Comparison of ENCODE assay signal across 18 cellular contexts in genomic region chr3:164486150-164486549, GRCh38.
A peak's percentile ranks its signal among the peaks of the same experiment; 100 is the strongest.
DNase-seq lines count a peak whose midpoint lies in the region; ATAC-seq, FAIRE-seq and TF ChIP-seq lines count a peak whose summit lies in the region.
"Had no signal": no experiment of that assay in that cellular context is flagged by ENCODE, and none has a peak within 500 bp of the region (broad histone marks: within the 10 kb centered on the region; RNA-seq: fewer than 3 reads in every experiment).

No MANE protein-coding gene starts in this region.

- FAIRE-seq in pancreas (lab: Jason Lieb, UNC), result no peak
- FAIRE-seq: H1 had no signal

- TF ChIP-seq CTCF in body of pancreas (IDR thresholded peaks at IDR 0.05) (no peak), gastroesophageal sphincter (IDR thresholded peaks at IDR 0.05) (no peak), pancreas (IDR thresholded peaks at IDR 0.05) (no peak), mammary epithelial cell (conservative IDR thresholded peaks at IDR 0.05 in 1 of 2, IDR thresholded peaks at IDR 0.05 in 1 of 2; ENCODE audit: extremely low read depth in 1 of 2, insufficient read depth in 1 of 2, low read depth in 1 of 2, low read length in 2 of 2) (no peak)

- ATAC-seq in body of pancreas (peak; percentile 35), gastroesophageal sphincter (peak; percentile 77), pancreas (peak in 3 of 4 donors; percentile 41 to 54 (median 43))
- no peak for ATAC-seq in activated T-helper 17 cell treated with anti-CD3 and anti-CD28 coated beads, Interleukin-2, amount 50 U/mL, for 72 hours (replicated peaks)

- H3K27ac Mint-ChIP-seq in activated T-helper 17 cell treated with anti-CD3 and anti-CD28 coated beads, Interleukin-2, amount 50 U/mL, for 72 hours, result no peak overlapping the region
- H3K27ac Mint-ChIP-seq: CD8-positive, alpha-beta memory T cell; HFFc6; IgD-negative memory B cell had no signal

- intact Hi-C loops in body of pancreas (cut with DNase I), result no loop called here
- intact Hi-C loops in pancreas (cut with DNase I), result no loop called here
- intact Hi-C loops in mammary epithelial cell (cut with micrococcal nuclease), result no loop called here

- dilution Hi-C loops in mammary epithelial cell (cut with HindIII; ENCODE audit: low sequenced_read_pairs), result no loop called here

- H3K4me2 ChIP-seq in GM23248 (ENCODE audit: unreplicated experiment), result no peak overlapping the region
- H3K4me2 ChIP-seq in mammary epithelial cell (ENCODE audit: insufficient read depth, low read depth, low read length), result no peak overlapping the region
- H3K4me2 ChIP-seq: BLaER1 had no signal

- no peak for TF ChIP-seq EP300 in gastroesophageal sphincter (IDR thresholded peaks at IDR 0.05)

- H3K36me3 Mint-ChIP-seq in activated T-helper 17 cell treated with anti-CD3 and anti-CD28 coated beads, Interleukin-2, amount 50 U/mL, for 72 hours (ENCODE audit: low read depth), result no peaks in the 10 kb centered on the region
- H3K36me3 Mint-ChIP-seq: CD8-positive, alpha-beta memory T cell; IgD-negative memory B cell had no signal

- no peaks in the 10 kb centered on the region for H3K9me2 ChIP-seq in GM23248 (ENCODE audit: insufficient read depth)

- no peak overlapping the region for H3K4me3 Mint-ChIP-seq in activated T-helper 17 cell treated with anti-CD3 and anti-CD28 coated beads, Interleukin-2, amount 50 U/mL, for 72 hours
- H3K4me3 Mint-ChIP-seq: CD8-positive, alpha-beta memory T cell; HFFc6; IgD-negative memory B cell had no signal

- H3F3A ChIP-seq in GM23248 (ENCODE audit: insufficient read depth), result no peaks in the 10 kb centered on the region

- H2AFZ ChIP-seq in GM23248 (no peak overlapping the region), mammary epithelial cell (ENCODE audit: low read depth, low read length) (no peak overlapping the region)

- WGBS in GM23248 (ENCODE audit: low coverage in 1 of 2, low lambda C conversion rate in 2 of 2, missing lambda C conversion rate in 2 of 2), 2 experiments, result 19 to 23% methylated on average over 3 of the region's 3 CpGs
- WGBS in body of pancreas, 2 donors, result 8 to 15% methylated on average over 3 of the region's 3 CpGs
- 54 to 67% methylated on average over 3 of the region's 3 CpGs for WGBS in gastroesophageal sphincter (ENCODE audit: low coverage in 1 of 2), 2 donors
- 6 to 10% methylated on average over 3 of the region's 3 CpGs for WGBS in pancreas, 2 donors
- WGBS in mammary epithelial cell (ENCODE audit: low coverage, missing lambda C conversion rate), result 14% methylated on average over 3 of the region's 3 CpGs

- TF ChIP-seq POLR2A in body of pancreas (IDR thresholded peaks at IDR 0.05) (no peak), gastroesophageal sphincter (IDR thresholded peaks at IDR 0.05) (no peak)

- H4K20me1 ChIP-seq in GM23248 (ENCODE audit: insufficient read depth) (no peaks in the 10 kb centered on the region), mammary epithelial cell (ENCODE audit: insufficient read depth, low read length) (no peaks in the 10 kb centered on the region)
- H4K20me1 ChIP-seq: BLaER1 had no signal

- no peaks in the 10 kb centered on the region for H3K9me3 ChIP-seq in GM23248 (ENCODE audit: low read depth)
- no peaks in the 10 kb centered on the region for H3K9me3 ChIP-seq in body of pancreas
- no peaks in the 10 kb centered on the region for H3K9me3 ChIP-seq in gastroesophageal sphincter
- H3K9me3 ChIP-seq in pancreas, result no peaks in the 10 kb centered on the region
- no peaks in the 10 kb centered on the region for H3K9me3 ChIP-seq in mammary epithelial cell (replicated peaks; ENCODE audit: insufficient read depth, low read length)
- H3K9me3 ChIP-seq: BLaER1, Peyer's patch had no signal

- no peak overlapping the region for H3K4me3 ChIP-seq in GM23248
- H3K4me3 ChIP-seq in body of pancreas, result no peak overlapping the region
- no peak overlapping the region for H3K4me3 ChIP-seq in gastroesophageal sphincter
- H3K4me3 ChIP-seq in pancreas, result no peak overlapping the region
- H3K4me3 ChIP-seq in mammary epithelial cell (replicated peaks in 1 of 3; ENCODE audit: insufficient read depth in 1 of 3, low read depth in 2 of 3, low read length in 3 of 3), result no peak overlapping the region
- H3K4me3 ChIP-seq: BLaER1, Peyer's patch had no signal

- BruUV-seq in mammary epithelial cell (replicated peaks; lab: Mats Ljungman, UMichigan), result no TSS peak

- H3K9ac ChIP-seq in GM23248 (no peak overlapping the region), mammary epithelial cell (ENCODE audit: insufficient read depth, low read length) (no peak overlapping the region)
- H3K9ac ChIP-seq: BLaER1 had no signal

- no peaks in the 10 kb centered on the region for H3K79me2 ChIP-seq in GM23248 (ENCODE audit: insufficient read depth)
- H3K79me2 ChIP-seq in mammary epithelial cell (ENCODE audit: insufficient read depth, low read length), result no peaks in the 10 kb centered on the region

- H3K36me3 ChIP-seq in GM23248 (ENCODE audit: low read depth) (no peaks in the 10 kb centered on the region), body of pancreas (replicated peaks in 1 of 2; ENCODE audit: insufficient read depth in 1 of 2, low read depth in 2 of 2) (no peaks in the 10 kb centered on the region), gastroesophageal sphincter (no peaks in the 10 kb centered on the region), pancreas (no peaks in the 10 kb centered on the region), mammary epithelial cell (ENCODE audit: insufficient read depth, low read length) (no peaks in the 10 kb centered on the region)
- H3K36me3 ChIP-seq: BLaER1, Peyer's patch had no signal

- DNase-seq in GM23248 (peak; percentile 8), body of pancreas (no peak), pancreas (no peak), mammary epithelial cell (no peak)
- DNase-seq in NK-92 treated with Interleukin-12 subunit alpha and Interleukin-12 subunit beta, amount 100 ng/mL, for 24 hours (lab: John Stamatoyannopoulos, UW), result no peak
- DNase-seq: CD8-positive, alpha-beta memory T cell; GF-D8; HFFc6; NCI-H1417 treated with DMSO at 0.1 percent for 48 hours; NCI-H2029 treated with DMSO at 0.1 percent for 48 hours; NCI-H510A; NCI-H82; Peyer's patch had no signal

- peaks cover 16% of the 10 kb centered on the region for H3K9me3 Mint-ChIP-seq in activated T-helper 17 cell treated with anti-CD3 and anti-CD28 coated beads, Interleukin-2, amount 50 U/mL, for 72 hours

- H3K4me1 ChIP-seq in GM23248 (ENCODE audit: insufficient read depth) (no peaks in the 10 kb centered on the region), body of pancreas (no peaks in the 10 kb centered on the region), gastroesophageal sphincter (no peaks in the 10 kb centered on the region), pancreas (peaks cover 0 to 10% (median 8%) of the 10 kb centered on the region in 3 donors), mammary epithelial cell (ENCODE audit: insufficient read depth, low read length) (no peaks in the 10 kb centered on the region)
- H3K4me1 ChIP-seq: BLaER1, Peyer's patch had no signal

- in situ Hi-C loops in GM23248 (cut with MboI) (no loop called here), mammary epithelial cell (cut with MboI; ENCODE audit: low sequenced_read_pairs in 2 of 2) (no loop called here)

- H3K27me3 Mint-ChIP-seq in activated T-helper 17 cell treated with anti-CD3 and anti-CD28 coated beads, Interleukin-2, amount 50 U/mL, for 72 hours, result no peaks in the 10 kb centered on the region
- H3K27me3 Mint-ChIP-seq: CD8-positive, alpha-beta memory T cell; IgD-negative memory B cell had no signal

- H3K27me3 ChIP-seq in GM23248 (replicated peaks; ENCODE audit: insufficient read depth) (no peaks in the 10 kb centered on the region), body of pancreas (no peaks in the 10 kb centered on the region), gastroesophageal sphincter (no peaks in the 10 kb centered on the region), pancreas (no peaks in the 10 kb centered on the region), mammary epithelial cell (ENCODE audit: insufficient read depth, low read length) (no peaks in the 10 kb centered on the region)
- H3K27me3 ChIP-seq: BLaER1, Peyer's patch had no signal

- H3K4me1 Mint-ChIP-seq in activated T-helper 17 cell treated with anti-CD3 and anti-CD28 coated beads, Interleukin-2, amount 50 U/mL, for 72 hours, result no peaks in the 10 kb centered on the region
- H3K4me1 Mint-ChIP-seq: CD8-positive, alpha-beta memory T cell; IgD-negative memory B cell had no signal

- CTCF ChIA-PET in mammary epithelial cell (lab: Charles Lee; ENCODE audit: low non-redundant PET), result no interaction called here

- H3K27ac ChIP-seq in GM23248 (no peak overlapping the region), body of pancreas (no peak overlapping the region), gastroesophageal sphincter (no peak overlapping the region), pancreas (no peak overlapping the region), mammary epithelial cell (ENCODE audit: insufficient read depth, low read depth, low read length) (no peak overlapping the region)
- H3K27ac ChIP-seq: BLaER1, Peyer's patch had no signal
